ENCODE assay signal across 8 cellular contexts in genomic region chr16:53433509-53433908, GRCh38. TPM values are rescaled to one million over a fixed set of nuclear protein-coding genes. Genes with fewer than 3 reads are reported as not detected.
DNase-seq lines count a peak whose midpoint lies in the region; ATAC-seq and TF ChIP-seq lines count a peak whose summit lies in the region.

No MANE protein-coding gene starts in this region.

- intact Hi-C loops in mammary epithelial cell (cut with micrococcal nuclease): loop anchor here (10.0 kb wide), 1 partner anchor 389 kb away; no protein-coding TSS in a partner anchor

- H3K9me3 ChIP-seq in mammary epithelial cell (replicated peaks; ENCODE audit: insufficient read depth, low read length) (no peaks in the 10 kb centered on the region), muscle layer of duodenum (ENCODE audit: control insufficient read depth in 1 of 2, low read length in 2 of 2) (no peaks in the 10 kb centered on the region)

- ATAC-seq in stimulated activated naive CD8-positive, alpha-beta T cell treated with anti-CD3 and anti-CD28 coated beads, Interleukin-15, Interleukin-2, amounts not matched to agents 100 U/mL and 50 U/mL, for 24 hours: no peak

- peaks cover 4% of the 10 kb centered on the region for H3K36me3 Mint-ChIP-seq in stimulated activated naive CD8-positive, alpha-beta T cell treated with anti-CD3 and anti-CD28 coated beads, Interleukin-15, Interleukin-2, amounts not matched to agents 100 ng/mL and 50 ng/mL, for 24 hours (ENCODE audit: low read depth)

- no peaks in the 10 kb centered on the region for H3K27me3 Mint-ChIP-seq in stimulated activated naive CD8-positive, alpha-beta T cell treated with anti-CD3 and anti-CD28 coated beads, Interleukin-15, Interleukin-2, amounts not matched to agents 100 ng/mL and 50 ng/mL, for 24 hours

- DNase-seq in stimulated activated naive CD8-positive, alpha-beta T cell treated with anti-CD3 and anti-CD28 coated beads, Interleukin-15, Interleukin-2, amounts not matched to agents 100 U/mL and 50 U/mL, for 24 hours: no peak
- peak; percentile 47 for DNase-seq in mammary epithelial cell
- DNase-seq in T1000 (lab: John Stamatoyannopoulos, UW): no peak
- no peak for DNase-seq in NCI-H1105 treated with DMSO at 0.1 percent for 48 hours (lab: John Stamatoyannopoulos, UW)
- no peak for DNase-seq in NCI-H1092 treated with DMSO at 0.1 percent for 48 hours (lab: John Stamatoyannopoulos, UW)
- no peak for DNase-seq in activated gamma-delta T cell (lab: John Stamatoyannopoulos, UW)

- peak overlapping the region; percentile 84 for H3K4me3 Mint-ChIP-seq in stimulated activated naive CD8-positive, alpha-beta T cell treated with anti-CD3 and anti-CD28 coated beads, Interleukin-15, Interleukin-2, amounts not matched to agents 100 ng/mL and 50 ng/mL, for 24 hours

- peak overlapping the region; percentile 90 for H3K27ac Mint-ChIP-seq in stimulated activated naive CD8-positive, alpha-beta T cell treated with anti-CD3 and anti-CD28 coated beads, Interleukin-15, Interleukin-2, amounts not matched to agents 100 ng/mL and 50 ng/mL, for 24 hours

- peak overlapping the region; percentile 100 for H2AFZ ChIP-seq in mammary epithelial cell (ENCODE audit: low read depth, low read length)

- H3K36me3 ChIP-seq in mammary epithelial cell (ENCODE audit: insufficient read depth, low read length) (no peaks in the 10 kb centered on the region), muscle layer of duodenum (ENCODE audit: control insufficient read depth in 1 of 2, insufficient read depth in 2 of 2, low read length in 2 of 2) (peaks cover 0 to 5% of the 10 kb centered on the region in 2 donors)

- CTCF ChIA-PET in mammary epithelial cell (lab: Charles Lee; ENCODE audit: low non-redundant PET): no interaction called here

- BruUV-seq in mammary epithelial cell (replicated peaks; lab: Mats Ljungman, UMichigan): no TSS peak

- peaks cover 41% of the 10 kb centered on the region for H3K79me2 ChIP-seq in mammary epithelial cell (ENCODE audit: insufficient read depth, low read length)

- H3K27me3 ChIP-seq in mammary epithelial cell (ENCODE audit: insufficient read depth, low read length) (no peaks in the 10 kb centered on the region), muscle layer of duodenum (ENCODE audit: low read depth, low read length) (no peaks in the 10 kb centered on the region)

- H3K4me3 ChIP-seq in mammary epithelial cell (replicated peaks in 1 of 3; ENCODE audit: insufficient read depth in 1 of 3, low read depth in 2 of 3, low read length in 3 of 3) (peak overlapping the region in 2 of 3 experiments; percentile 70 to 97), muscle layer of duodenum (ENCODE audit: low read depth in 1 of 2, low read length in 2 of 2) (peak overlapping the region; percentile 87 to 100)

- 0% methylated on average over 7 of the region's 7 CpGs for WGBS in mammary epithelial cell (ENCODE audit: low coverage, missing lambda C conversion rate)

- peak overlapping the region; percentile 81 for H3K27ac ChIP-seq in mammary epithelial cell (ENCODE audit: insufficient read depth, low read depth, low read length)
- no peak overlapping the region for H3K27ac ChIP-seq in muscle layer of duodenum (ENCODE audit: low read length)

- H3K9me3 Mint-ChIP-seq in stimulated activated naive CD8-positive, alpha-beta T cell treated with anti-CD3 and anti-CD28 coated beads, Interleukin-15, Interleukin-2, amounts not matched to agents 100 ng/mL and 50 ng/mL, for 24 hours: no peaks in the 10 kb centered on the region

- dilution Hi-C loops in mammary epithelial cell (cut with HindIII; ENCODE audit: low sequenced_read_pairs): loop anchor here (5.0 kb wide), 1 partner anchor 76 kb away; no protein-coding TSS in a partner anchor

- H4K20me1 ChIP-seq in mammary epithelial cell (ENCODE audit: insufficient read depth, low read length): no peaks in the 10 kb centered on the region

- H3K4me1 Mint-ChIP-seq in stimulated activated naive CD8-positive, alpha-beta T cell treated with anti-CD3 and anti-CD28 coated beads, Interleukin-15, Interleukin-2, amounts not matched to agents 100 ng/mL and 50 ng/mL, for 24 hours (ENCODE audit: low read depth): peaks cover 41% of the 10 kb centered on the region

- H3K9ac ChIP-seq in mammary epithelial cell (ENCODE audit: insufficient read depth, low read length): peak overlapping the region; percentile 65

- peak overlapping the region; percentile 99 for H3K4me2 ChIP-seq in mammary epithelial cell (ENCODE audit: insufficient read depth, low read depth, low read length)

- H3K4me1 ChIP-seq in mammary epithelial cell (ENCODE audit: insufficient read depth, low read length) (peaks cover 18% of the 10 kb centered on the region), muscle layer of duodenum (ENCODE audit: control insufficient read depth in 1 of 2, insufficient read depth in 2 of 2, low read length in 2 of 2) (peaks cover 10 to 14% of the 10 kb centered on the region in 2 donors)

- in situ Hi-C loops in mammary epithelial cell (cut with MboI; ENCODE audit: low sequenced_read_pairs in 2 of 2): no loop called here

- no peak for TF ChIP-seq CTCF in mammary epithelial cell (conservative IDR thresholded peaks at IDR 0.05 in 1 of 2, IDR thresholded peaks at IDR 0.05 in 1 of 2; ENCODE audit: extremely low read depth in 1 of 2, insufficient read depth in 1 of 2, low read depth in 1 of 2, low read length in 2 of 2)

RNA-seq across cellular contexts. Expression of gene RBL2, which starts 0.8 kb away (rescaled TPM):
- total RNA-seq in mammary epithelial cell: 10 to 100 TPM; 33.3 to 45.2 TPM
- 22.9 TPM for polyA plus RNA-seq in mammary epithelial cell
- 15.0 TPM for polyA minus RNA-seq in mammary epithelial cell
